22 cellular contexts compared by ENCODE assay signal in genomic region chr6:81747327-81747726, GRCh38. TPM values are rescaled to one million over a fixed set of nuclear protein-coding genes. Genes with fewer than 3 reads are reported as not detected.
A peak's percentile ranks its signal among the peaks of the same experiment; 100 is the strongest.
DNase-seq lines count a peak whose midpoint lies in the region; ATAC-seq, FAIRE-seq and TF ChIP-seq lines count a peak whose summit lies in the region.
"Had no signal": no experiment of that assay in that cellular context is flagged by ENCODE, and none has a peak within 500 bp of the region (broad histone marks: within the 10 kb centered on the region; RNA-seq: fewer than 3 reads in every experiment).

No MANE protein-coding gene starts in this region.

- WGBS in aorta, 2 donors, result 25 to 32% methylated on average over 4 of the region's 4 CpGs
- 69 to 79% methylated on average over 4 of the region's 4 CpGs for WGBS in testis, 2 donors

- H3K27me3 Mint-ChIP-seq in astrocyte (ENCODE audit: low read depth, unreplicated experiment), result no peaks in the 10 kb centered on the region
- no peaks in the 10 kb centered on the region for H3K27me3 Mint-ChIP-seq in neural progenitor cell (ENCODE audit: insufficient read depth, low read depth)

- H3K9me3 Mint-ChIP-seq in astrocyte (ENCODE audit: unreplicated experiment) (no peaks in the 10 kb centered on the region), neural progenitor cell (no peaks in the 10 kb centered on the region)
- H3K9me3 Mint-ChIP-seq: activated T-cell treated with anti-CD3 and anti-CD28 coated beads, Interleukin-2, amount 50 U/mL, for 4 hours; naive thymus-derived CD4-positive, alpha-beta T cell had no signal

- peaks cover 37% of the 10 kb centered on the region for H4K20me1 ChIP-seq in astrocyte (ENCODE audit: insufficient read depth, low read length)
- H4K20me1 ChIP-seq in neural progenitor cell (ENCODE audit: low read depth), result peaks cover 23% of the 10 kb centered on the region
- H4K20me1 ChIP-seq: BLaER1 had no signal

- H2AFZ ChIP-seq in astrocyte (ENCODE audit: low read depth, low read length) (no peak overlapping the region), neural progenitor cell (replicated peaks) (no peak overlapping the region)

- H3K27ac ChIP-seq in left ventricle myocardium inferior (replicated peaks) (peak overlapping the region; percentile 98), astrocyte (ENCODE audit: low read depth, low read length) (no peak overlapping the region), neural progenitor cell (peak overlapping the region; percentile 62), aorta (ENCODE audit: low read depth in 1 of 2, low read length in 2 of 2) (no peak overlapping the region), testis (no peak overlapping the region)
- H3K27ac ChIP-seq: A549, BLaER1, dorsolateral prefrontal cortex, pancreas, right lobe of liver had no signal

- no peak overlapping the region for H3K9ac ChIP-seq in astrocyte (ENCODE audit: low read length)
- no peak overlapping the region for H3K9ac ChIP-seq in neural progenitor cell
- H3K9ac ChIP-seq: BLaER1 had no signal

- H3K4me3 ChIP-seq in left ventricle myocardium inferior (peak overlapping the region; percentile 89), astrocyte (ENCODE audit: insufficient read depth, low read depth, low read length) (no peak overlapping the region), neural progenitor cell (peak overlapping the region; percentile 15), aorta (ENCODE audit: low read length in 2 of 2) (peak overlapping the region; percentile 6 to 40), testis (no peak overlapping the region)
- H3K4me3 ChIP-seq: A549, BLaER1, dorsolateral prefrontal cortex, right lobe of liver had no signal

- no peak overlapping the region for H3K4me2 ChIP-seq in astrocyte (ENCODE audit: low read length)
- peak overlapping the region; percentile 66 for H3K4me2 ChIP-seq in neural progenitor cell
- H3K4me2 ChIP-seq: A549, BLaER1 had no signal

- ATAC-seq in Right ventricle myocardium superior (ENCODE audit: poor library complexity) (no peak), aorta (ENCODE audit: low FRiP score) (no peak)
- ATAC-seq: A549; activated T-cell treated with anti-CD3 and anti-CD28 coated beads, Interleukin-2, amount 50 U/mL, for 4 hours; HCT116; naive thymus-derived CD4-positive, alpha-beta T cell; pancreas; right lobe of liver had no signal

- H3K4me1 Mint-ChIP-seq in astrocyte (ENCODE audit: low read depth, unreplicated experiment) (peaks cover 20% of the 10 kb centered on the region), neural progenitor cell (peaks cover 27% of the 10 kb centered on the region)

- no peak for FAIRE-seq in astrocyte (lab: Jason Lieb, UNC)
- FAIRE-seq: A549, GM12892, pancreas had no signal

- no peaks in the 10 kb centered on the region for H3K9me3 ChIP-seq in left ventricle myocardium inferior (replicated peaks)
- H3K9me3 ChIP-seq in astrocyte (ENCODE audit: insufficient read depth, low read depth, low read length), result no peaks in the 10 kb centered on the region
- no peaks in the 10 kb centered on the region for H3K9me3 ChIP-seq in neural progenitor cell (ENCODE audit: low read depth)
- no peaks in the 10 kb centered on the region for H3K9me3 ChIP-seq in aorta (ENCODE audit: control insufficient read depth, low read length)
- no peaks in the 10 kb centered on the region for H3K9me3 ChIP-seq in testis
- H3K9me3 ChIP-seq: A549, pancreas, right lobe of liver had no signal

- DNase-seq in left ventricle myocardium inferior, result no peak
- no peak for DNase-seq in Right ventricle myocardium superior
- no peak for DNase-seq in astrocyte (ENCODE audit: low read depth)
- DNase-seq in neural progenitor cell (ENCODE audit: low spot score), result peak; percentile 81
- no peak for DNase-seq in aorta
- no peak for DNase-seq in mucosa of gallbladder (ENCODE audit: low spot score)
- DNase-seq in testis, result no peak
- DNase-seq in NCI-H1092 treated with DMSO at 0.1 percent for 48 hours (lab: John Stamatoyannopoulos, UW), result no peak
- DNase-seq: activated CD4-positive, alpha-beta T cell treated with anti-CD3 and anti-CD28 coated beads for 4 hours; activated T-cell treated with anti-CD3 and anti-CD28 coated beads, Interleukin-2, amount 50 U/mL, for 4 hours; Calu3; dorsolateral prefrontal cortex; head of caudate nucleus; naive thymus-derived CD4-positive, alpha-beta T cell; NCI-H446; pancreas; right lobe of liver had no signal

- peaks cover 44% of the 10 kb centered on the region for H3K79me2 ChIP-seq in astrocyte (ENCODE audit: insufficient read depth, low read length)
- H3K79me2 ChIP-seq in neural progenitor cell (ENCODE audit: low read depth), result peaks cover 19% of the 10 kb centered on the region

- intact Hi-C loops in left ventricle myocardium inferior (cut with micrococcal nuclease) (no loop called here), Right ventricle myocardium superior (cut with DNase I) (no loop called here), aorta (cut with DNase I) (no loop called here), testis (cut with DNase I; ENCODE audit: low total_unique reads) (no loop called here)

- H3K36me3 Mint-ChIP-seq in astrocyte (ENCODE audit: low read depth, unreplicated experiment) (peaks cover 25% of the 10 kb centered on the region), neural progenitor cell (peaks cover 7% of the 10 kb centered on the region)

- no peak for TF ChIP-seq CTCF in left ventricle myocardium inferior (IDR thresholded peaks at IDR 0.05; ENCODE audit: borderline replicate concordance)
- no peak for TF ChIP-seq CTCF in astrocyte (IDR thresholded peaks at IDR 0.05; ENCODE audit: insufficient read depth, low read depth, low read length)
- no peak for TF ChIP-seq CTCF in neural progenitor cell (IDR thresholded peaks at IDR 0.05)
- TF ChIP-seq CTCF in testis (IDR thresholded peaks at IDR 0.05), result no peak

- H3K4me1 ChIP-seq in left ventricle myocardium inferior, result peaks cover 83% of the 10 kb centered on the region
- H3K4me1 ChIP-seq in astrocyte (ENCODE audit: insufficient read depth, low read length), result peaks cover 9% of the 10 kb centered on the region
- peaks cover 47% of the 10 kb centered on the region for H3K4me1 ChIP-seq in neural progenitor cell
- H3K4me1 ChIP-seq in aorta (ENCODE audit: control insufficient read depth in 1 of 2, insufficient read depth in 2 of 2, low read length in 2 of 2), result peaks cover 5 to 7% of the 10 kb centered on the region in 2 donors
- no peaks in the 10 kb centered on the region for H3K4me1 ChIP-seq in testis
- H3K4me1 ChIP-seq: A549, BLaER1 had no signal

- H3K4me3 Mint-ChIP-seq in astrocyte (ENCODE audit: unreplicated experiment) (peak overlapping the region; percentile 20), neural progenitor cell (no peak overlapping the region)
- H3K4me3 Mint-ChIP-seq: activated T-cell treated with anti-CD3 and anti-CD28 coated beads, Interleukin-2, amount 50 U/mL, for 4 hours; naive thymus-derived CD4-positive, alpha-beta T cell had no signal

- H3K36me3 ChIP-seq in left ventricle myocardium inferior (peaks cover 46% of the 10 kb centered on the region), astrocyte (ENCODE audit: insufficient read depth, low read length) (peaks cover 4% of the 10 kb centered on the region), neural progenitor cell (no peaks in the 10 kb centered on the region), aorta (ENCODE audit: control insufficient read depth in 1 of 2, insufficient read depth in 2 of 2, low read length in 1 of 2) (peaks cover 0 to 2% of the 10 kb centered on the region in 2 donors), testis (ENCODE audit: low read depth, missing control alignments) (no peaks in the 10 kb centered on the region)
- H3K36me3 ChIP-seq: BLaER1, pancreas had no signal

- H3F3A ChIP-seq in neural progenitor cell (ENCODE audit: low read depth), result peaks cover 28% of the 10 kb centered on the region

- no peak for TF ChIP-seq POLR2A in testis (IDR thresholded peaks at IDR 0.05)

- H3K27me3 ChIP-seq in left ventricle myocardium inferior (ENCODE audit: low read depth) (no peaks in the 10 kb centered on the region), astrocyte (ENCODE audit: insufficient read depth, low read length) (no peaks in the 10 kb centered on the region), neural progenitor cell (peaks cover 23% of the 10 kb centered on the region), aorta (ENCODE audit: control insufficient read depth in 1 of 2, insufficient read depth in 2 of 2, low read length in 1 of 2) (no peaks in the 10 kb centered on the region), testis (no peaks in the 10 kb centered on the region)
- H3K27me3 ChIP-seq: BLaER1, dorsolateral prefrontal cortex, pancreas, right lobe of liver had no signal

- H3K27ac Mint-ChIP-seq in astrocyte (ENCODE audit: unreplicated experiment) (no peak overlapping the region), neural progenitor cell (no peak overlapping the region)

RNA-seq across cellular contexts. Expression of gene TENT5A, which starts 5.2 kb away (rescaled TPM):
- 44.4 TPM for total RNA-seq in left ventricle myocardium inferior
- total RNA-seq in Right ventricle myocardium superior, result 53.5 TPM
- total RNA-seq in astrocyte, result 17.8 and 19.7 TPM in 2 replicates
- 8.7 and 11.7 TPM in 2 replicates for total RNA-seq in neural progenitor cell (ENCODE audit: low replicate concordance)
- total RNA-seq in aorta, result 10 to 100 TPM; 25.5 to 26.9 TPM
- 10 to 100 TPM in 1 of 2 donors, 1 to 10 TPM in 1; 9.6 to 21.7 TPM for polyA plus RNA-seq in aorta
- 26.6 TPM for total RNA-seq in mucosa of gallbladder
- 1 to 10 TPM; 7.0 to 9.2 TPM for total RNA-seq in testis
- 9.2 TPM for polyA plus RNA-seq in testis (ENCODE audit: insufficient read depth, low read depth, low replicate concordance)
- total RNA-seq: OCI-LY7 had no signal

Comparison
In these comparisons a context has a peak if more than half of its experiments do, and no peak if none do; other contexts are left out.
1. H3K27ac ChIP-seq: peak in left ventricle myocardium inferior (single experiment) and neural progenitor cell (single experiment); none in astrocyte (single experiment), aorta (0 of 2) and testis (0 of 2).
2. H3K4me3 ChIP-seq: peak in left ventricle myocardium inferior (single experiment), neural progenitor cell (single experiment) and aorta (2 of 2); none in astrocyte (single experiment) and testis (0 of 2).